Comparison of ENCODE assay signal across 19 cellular contexts in genomic region chr1:85372683-85373446, GRCh38.
A peak's percentile ranks its signal among the peaks of the same experiment; 100 is the strongest.
DNase-seq lines count a peak whose midpoint lies in the region; ATAC-seq and TF ChIP-seq lines count a peak whose summit lies in the region.
"Had no signal": no experiment of that assay in that cellular context is flagged by ENCODE, and none has a peak within 500 bp of the region (broad histone marks: within the 10 kb centered on the region; RNA-seq: fewer than 3 reads in every experiment).

No MANE protein-coding gene starts in this region.

- H3K9me3 Mint-ChIP-seq in mesothelial cell of epicardium = no peaks in the 10 kb centered on the region
- H3K9me3 Mint-ChIP-seq in activated CD8-positive, alpha-beta memory T cell treated with anti-CD3 and anti-CD28 coated beads, Interleukin-2, amount 10 ng/mL, durations not matched to agents 7 days and 5 days (ENCODE audit: low read depth) = no peaks in the 10 kb centered on the region
- H3K9me3 Mint-ChIP-seq: type B pancreatic cell had no signal

- H3K27me3 Mint-ChIP-seq in mesothelial cell of epicardium (ENCODE audit: low read depth) = no peaks in the 10 kb centered on the region
- peaks cover 33% of the 10 kb centered on the region for H3K27me3 Mint-ChIP-seq in activated CD8-positive, alpha-beta memory T cell treated with anti-CD3 and anti-CD28 coated beads, Interleukin-2, amount 10 ng/mL, durations not matched to agents 7 days and 5 days
- H3K27me3 Mint-ChIP-seq: B cell, type B pancreatic cell had no signal

- peaks cover 71% of the 10 kb centered on the region for H3K4me1 ChIP-seq in Panc1 (ENCODE audit: control insufficient read depth, insufficient read depth, low read length)

- peak overlapping the region; percentile 92 for H3K27ac Mint-ChIP-seq in mesothelial cell of epicardium
- H3K27ac Mint-ChIP-seq in activated CD8-positive, alpha-beta memory T cell treated with anti-CD3 and anti-CD28 coated beads, Interleukin-2, amount 10 ng/mL, durations not matched to agents 7 days and 5 days = no peak overlapping the region
- H3K27ac Mint-ChIP-seq: B cell, type B pancreatic cell had no signal

- no peaks in the 10 kb centered on the region for H3K27me3 ChIP-seq in Panc1 (ENCODE audit: control insufficient read depth, insufficient read depth, low read length)

- no peak overlapping the region for H3K4me3 ChIP-seq in AG10803 (ENCODE audit: low read length)
- no peak overlapping the region for H3K4me3 ChIP-seq in Panc1 (ENCODE audit: low read depth in 2 of 2, low read length in 2 of 2)
- H3K4me3 ChIP-seq: K562, psoas muscle had no signal

- BruUV-seq in Panc1 (replicated peaks; lab: Mats Ljungman, UMichigan) = no TSS peak

- no peaks in the 10 kb centered on the region for H3K9me3 ChIP-seq in Panc1 (ENCODE audit: control insufficient read depth, insufficient read depth, low read depth, low read length)
- H3K9me3 ChIP-seq: psoas muscle had no signal

- POLR2A ChIA-PET in Panc1 (lab: Charles Lee) = no interaction called here

- TF ChIP-seq CTCF in AG10803 (conservative IDR thresholded peaks at IDR 0.05; ENCODE audit: low read length) (no peak), Panc1 (IDR thresholded peaks at IDR 0.05) (no peak), mesothelial cell of epicardium (IDR thresholded peaks at IDR 0.05; ENCODE audit: unreplicated experiment) (no peak)

- peaks cover 46% of the 10 kb centered on the region for H3K4me1 Mint-ChIP-seq in mesothelial cell of epicardium
- no peaks in the 10 kb centered on the region for H3K4me1 Mint-ChIP-seq in activated CD8-positive, alpha-beta memory T cell treated with anti-CD3 and anti-CD28 coated beads, Interleukin-2, amount 10 ng/mL, durations not matched to agents 7 days and 5 days

- in situ Hi-C loops in Panc1 (cut with HindIII; ENCODE audit: low pct_unique_long_range_greater_than_20kb, low sequenced_read_pairs) = no loop called here

- ATAC-seq in Panc1 = no peak
- ATAC-seq in activated CD8-positive, alpha-beta memory T cell treated with anti-CD3 and anti-CD28 coated beads, Interleukin-2, amount 10 ng/mL, durations not matched to agents 7 days and 5 days = no peak
- ATAC-seq: K562, psoas muscle had no signal

- H3K36me3 Mint-ChIP-seq in mesothelial cell of epicardium = no peaks in the 10 kb centered on the region
- no peaks in the 10 kb centered on the region for H3K36me3 Mint-ChIP-seq in activated CD8-positive, alpha-beta memory T cell treated with anti-CD3 and anti-CD28 coated beads, Interleukin-2, amount 10 ng/mL, durations not matched to agents 7 days and 5 days
- H3K36me3 Mint-ChIP-seq: type B pancreatic cell had no signal

- H3K27ac ChIP-seq in Panc1 (ENCODE audit: low read length) = peak overlapping the region; percentile 44
- H3K27ac ChIP-seq: epithelial cell of prostate had no signal

- peak overlapping the region; percentile 3 for H3K4me3 Mint-ChIP-seq in mesothelial cell of epicardium
- no peak overlapping the region for H3K4me3 Mint-ChIP-seq in activated CD8-positive, alpha-beta memory T cell treated with anti-CD3 and anti-CD28 coated beads, Interleukin-2, amount 10 ng/mL, durations not matched to agents 7 days and 5 days
- H3K4me3 Mint-ChIP-seq: B cell, type B pancreatic cell had no signal

- intact Hi-C loops in Panc1 (cut with micrococcal nuclease; ENCODE audit: unreplicated experiment) = no loop called here

- no peaks in the 10 kb centered on the region for H3K36me3 ChIP-seq in Panc1 (ENCODE audit: control insufficient read depth, insufficient read depth, low read length)

- CTCF ChIA-PET in Panc1 (lab: Charles Lee) = no interaction called here
- CTCF ChIA-PET in activated CD8-positive, alpha-beta memory T cell treated with anti-CD3 and anti-CD28 coated beads, Interleukin-2, amount 10 ng/mL, durations not matched to agents 7 days and 5 days (lab: Charles Lee) = no interaction called here

- DNase-seq in AG10803 (ENCODE audit: low read depth) = peak; percentile 91
- DNase-seq in Panc1 (ENCODE audit: low read depth, low spot score) = no peak
- DNase-seq in dermis microvascular lymphatic vessel endothelial cell (ENCODE audit: low read depth in 2 of 2) = peak; percentile 58 to 62
- no peak for DNase-seq in mesothelial cell of epicardium (ENCODE audit: low spot score in 2 of 2, unreplicated experiment in 2 of 2)
- DNase-seq in activated CD8-positive, alpha-beta memory T cell treated with anti-CD3 and anti-CD28 coated beads, Interleukin-2, amount 10 ng/mL, durations not matched to agents 7 days and 5 days = no peak
- no peak for DNase-seq in NCI-H187 treated with DMSO at 0.1 percent for 48 hours (lab: John Stamatoyannopoulos, UW)
- DNase-seq in NCI-H524 treated with DMSO at 0.1 percent for 48 hours (lab: John Stamatoyannopoulos, UW) = no peak
- DNase-seq in stimulated activated CD4-positive, alpha-beta T cell treated with anti-CD3 and anti-CD28 coated beads, Interleukin-1b, Interleukin-23, amount 100 ng/mL, for 48 hours = no peak
- DNase-seq: activated effector memory CD4-positive, alpha-beta T cell treated with anti-CD3 and anti-CD28 coated beads, Interleukin-2, amount 50 U/mL, for 16 hours; caudate nucleus; DMS79; NCI-H2029; psoas muscle; Right ventricle myocardium superior; stimulated activated CD4-positive, alpha-beta T cell treated with anti-CD3 and anti-CD28 coated beads, Interleukin-4, amount 100 ng/mL, for 1 hour had no signal

Comparison
In these comparisons a context has a peak if more than half of its experiments do, and no peak if none do; other contexts are left out.
1. DNase-seq: peak in AG10803 (single experiment) and dermis microvascular lymphatic vessel endothelial cell (2 of 2); none in Panc1 (single experiment), mesothelial cell of epicardium (0 of 2), activated CD8-positive, alpha-beta memory T cell treated with anti-CD3 and anti-CD28 coated beads, Interleukin-2, amount 10 ng/mL, durations not matched to agents 7 days and 5 days (single experiment), NCI-H187 treated with DMSO at 0.1 percent for 48 hours (single experiment), NCI-H524 treated with DMSO at 0.1 percent for 48 hours (single experiment) and stimulated activated CD4-positive, alpha-beta T cell treated with anti-CD3 and anti-CD28 coated beads, Interleukin-1b, Interleukin-23, amount 100 ng/mL, for 48 hours (single experiment).